ENCODE assay signal across 12 cellular contexts in genomic region chr7:98398567-98399372, GRCh38. TPM values are rescaled to one million over a fixed set of nuclear protein-coding genes. Genes with fewer than 3 reads are reported as not detected.
DNase-seq lines count a peak whose midpoint lies in the region; ATAC-seq, FAIRE-seq and TF ChIP-seq lines count a peak whose summit lies in the region.
"Had no signal": no experiment of that assay in that cellular context is flagged by ENCODE, and none has a peak within 500 bp of the region (broad histone marks: within the 10 kb centered on the region; RNA-seq: fewer than 3 reads in every experiment).

No MANE protein-coding gene starts in this region.

- no peak overlapping the region for H3K27ac Mint-ChIP-seq in astrocyte (ENCODE audit: unreplicated experiment)
- no peak overlapping the region for H3K27ac Mint-ChIP-seq in activated naive CD4-positive, alpha-beta T cell treated with anti-CD3 and anti-CD28 coated beads, Interleukin-2, amount 50 U/mL, for 72 hours
- H3K27ac Mint-ChIP-seq: CD4-positive, CD25-positive, alpha-beta regulatory T cell had no signal

- peaks cover 14% of the 10 kb centered on the region for H3K4me1 Mint-ChIP-seq in astrocyte (ENCODE audit: low read depth, unreplicated experiment)

- TF ChIP-seq CTCF in A549 (IDR thresholded peaks at IDR 0.05): no peak
- no peak for TF ChIP-seq CTCF in astrocyte (IDR thresholded peaks at IDR 0.05; ENCODE audit: insufficient read depth, low read depth, low read length)
- no peak for TF ChIP-seq CTCF in left lung (IDR thresholded peaks at IDR 0.05)

- WGBS in A549 (ENCODE audit: missing lambda C conversion rate): 20% methylated on average over 20 of the region's 20 CpGs

- H3K4me3 Mint-ChIP-seq in astrocyte (ENCODE audit: unreplicated experiment): peak overlapping the region; percentile 85

- H3K4me3 ChIP-seq in A549: peak overlapping the region; percentile 89
- H3K4me3 ChIP-seq in astrocyte (ENCODE audit: insufficient read depth, low read depth, low read length): no peak overlapping the region
- H3K4me3 ChIP-seq in left lung: peak overlapping the region in 1 of 2 donors; percentile 61

- FAIRE-seq in A549 (lab: Jason Lieb, UNC): no peak
- FAIRE-seq in astrocyte (lab: Jason Lieb, UNC): no peak

- no peak for TF ChIP-seq POLR2A in A549 (IDR thresholded peaks at IDR 0.05; ENCODE audit: low read length)

- H3K9me3 Mint-ChIP-seq in astrocyte (ENCODE audit: unreplicated experiment): no peaks in the 10 kb centered on the region
- no peaks in the 10 kb centered on the region for H3K9me3 Mint-ChIP-seq in activated naive CD4-positive, alpha-beta T cell treated with anti-CD3 and anti-CD28 coated beads, Interleukin-2, amount 50 U/mL, for 72 hours
- H3K9me3 Mint-ChIP-seq: CD4-positive, CD25-positive, alpha-beta regulatory T cell; stimulated activated naive CD8-positive, alpha-beta T cell treated with anti-CD3 and anti-CD28 coated beads, Interleukin-15, amount 100 ng/mL, for 72 hours had no signal

- H3K27me3 Mint-ChIP-seq in astrocyte (ENCODE audit: low read depth, unreplicated experiment): no peaks in the 10 kb centered on the region

- no peaks in the 10 kb centered on the region for H3K36me3 ChIP-seq in astrocyte (ENCODE audit: insufficient read depth, low read length)
- no peaks in the 10 kb centered on the region for H3K36me3 ChIP-seq in left lung

- no peaks in the 10 kb centered on the region for H4K20me1 ChIP-seq in astrocyte (ENCODE audit: insufficient read depth, low read length)

- ATAC-seq in A549: peak in 1 of 2 experiments; percentile 8; a peak in 2 of 6 replicates
- ATAC-seq in left lung: peak; percentile 3
- ATAC-seq in GM21576 (IDR thresholded peaks at IDR 0.05; ENCODE audit: unreplicated experiment): no peak
- ATAC-seq in activated naive CD4-positive, alpha-beta T cell treated with anti-CD3 and anti-CD28 coated beads, Interleukin-2, amount 50 U/mL, for 72 hours: no peak
- ATAC-seq: stimulated activated naive CD8-positive, alpha-beta T cell treated with anti-CD3 and anti-CD28 coated beads, Interleukin-15, amount 100 ng/mL, for 72 hours had no signal

- TF ChIP-seq EP300 in A549 (IDR thresholded peaks at IDR 0.05): no peak

- H3K9me3 ChIP-seq in A549 (no peaks in the 10 kb centered on the region), astrocyte (ENCODE audit: insufficient read depth, low read depth, low read length) (no peaks in the 10 kb centered on the region), left lung (no peaks in the 10 kb centered on the region)

- H2AFZ ChIP-seq in astrocyte (ENCODE audit: low read depth, low read length): no peak overlapping the region

- peaks cover 8% of the 10 kb centered on the region for H3K79me2 ChIP-seq in astrocyte (ENCODE audit: insufficient read depth, low read length)

- H3K36me3 Mint-ChIP-seq in astrocyte (ENCODE audit: low read depth, unreplicated experiment): no peaks in the 10 kb centered on the region
- H3K36me3 Mint-ChIP-seq in activated naive CD4-positive, alpha-beta T cell treated with anti-CD3 and anti-CD28 coated beads, Interleukin-2, amount 50 U/mL, for 72 hours: no peaks in the 10 kb centered on the region
- H3K36me3 Mint-ChIP-seq: CD4-positive, CD25-positive, alpha-beta regulatory T cell had no signal

- intact Hi-C loops in left lung (cut with DNase I): no loop called here

- H3K27me3 ChIP-seq in astrocyte (ENCODE audit: insufficient read depth, low read length) (no peaks in the 10 kb centered on the region), left lung (peaks cover 0 to 40% of the 10 kb centered on the region in 2 donors)

- DNase-seq in A549 (ENCODE audit: low read depth in 1 of 2, low spot score in 1 of 2): peak in 1 of 2 experiments; percentile 70
- DNase-seq in HT-29 (ENCODE audit: low spot score): peak; percentile 81
- DNase-seq in astrocyte (ENCODE audit: low read depth): no peak
- no peak for DNase-seq in left lung
- no peak for DNase-seq in OCI-M1 (lab: John Stamatoyannopoulos, UW)
- DNase-seq in activated naive CD4-positive, alpha-beta T cell treated with anti-CD3 and anti-CD28 coated beads, Interleukin-2, amount 50 U/mL, for 72 hours (ENCODE audit: low spot score in 2 of 2): no peak
- DNase-seq in iPS-NIHi11 (ENCODE audit: low spot score): no peak
- DNase-seq: CD4-positive, CD25-positive, alpha-beta regulatory T cell; Right ventricle myocardium superior; stimulated activated CD4-positive, alpha-beta T cell treated with anti-CD3 and anti-CD28 coated beads, Interleukin-12 subunit alpha, Interleukin-12 subunit beta, amount 100 ng/mL, for 4 hours; stimulated activated naive CD8-positive, alpha-beta T cell treated with anti-CD3 and anti-CD28 coated beads, Interleukin-15, amount 100 ng/mL, for 72 hours had no signal

- CTCF ChIA-PET in A549 (lab: Yijun Ruan, JAX): interaction anchor here (0.7 to 1.4 kb wide), 4 partner anchors 16 to 434 kb away, joined by 3 to 5 read pairs (median 4); no protein-coding TSS in a partner anchor

- no peak for TF ChIP-seq RAD21 in A549 (conservative IDR thresholded peaks at IDR 0.05 in 1 of 2, IDR thresholded peaks at IDR 0.05 in 1 of 2)

- peak overlapping the region; percentile 74 for H3K9ac ChIP-seq in astrocyte (ENCODE audit: low read length)

- H3K4me2 ChIP-seq in A549 (peak overlapping the region; percentile 88), astrocyte (ENCODE audit: low read length) (peak overlapping the region; percentile 86)

- H3K27ac ChIP-seq in A549 (peak overlapping the region; percentile 98), astrocyte (ENCODE audit: low read depth, low read length) (no peak overlapping the region), left lung (peak overlapping the region; percentile 16 to 63)

- POLR2A ChIA-PET in A549 (lab: Yijun Ruan, JAX): interaction anchor here (0.6 kb wide), 1 partner anchor 1654 kb away, joined by 5 read pairs; no protein-coding TSS in a partner anchor

- H3K4me1 ChIP-seq in A549 (peaks cover 39% of the 10 kb centered on the region), astrocyte (ENCODE audit: insufficient read depth, low read length) (peaks cover 11% of the 10 kb centered on the region), left lung (peaks cover 0 to 12% of the 10 kb centered on the region in 2 donors)

TF ChIP-seq in A549, 52 proteins besides CTCF, POLR2A, EP300 and RAD21:
- TF ChIP-seq CEBPB (IDR thresholded peaks at IDR 0.05) (0 out of 4 replicates have a peak, but pooled peaks of 1 of the 2 experiments have one; percentile 17), NFE2L2 (conservative IDR thresholded peaks at IDR 0.05; ENCODE audit: low read length) (0 out of 2 replicates have a peak, but pooled peaks have one; percentile 4), FOXS1 (CRISPR knock-in tag; IDR thresholded peaks at IDR 0.05) (no peak), MAFK (IDR thresholded peaks at IDR 0.05; ENCODE audit: partially characterized antibody) (no peak)

RNA-seq across cellular contexts. Expression of gene BAIAP2L1, which starts 2.1 kb away (rescaled TPM):
- polyA plus RNA-seq in A549 (2011; rRNA removed) (79.1 and 89.3 TPM in 2 replicates), A549 (2017; fragmentation: RNase III; extraction: RNeasy Plus Mini Kit Qiagen cat#74134 plus additional on column Dnase treatment) (39.4 to 45.9 TPM (median 40.4 TPM) in 3 replicates)
- polyA plus RNA-seq in A549 (2012; cell fraction: cytosol; rRNA removed): 56.6 and 59.7 TPM in 2 replicates
- polyA plus RNA-seq in A549 (2012; cell fraction: nucleus; rRNA removed): 62.6 and 68.6 TPM in 2 replicates
- 57.4 and 62.0 TPM in 2 replicates for polyA minus RNA-seq in A549 (2011; rRNA and poly(A)+ RNA removed)
- 46.2 and 48.0 TPM in 2 replicates for total RNA-seq in HT-29 (2014; rRNA removed; shearing (Covaris generic))
- total RNA-seq in astrocyte (20.4 and 21.6 TPM in 2 replicates), left lung (10 to 100 TPM; 24.2 to 31.8 TPM)
- total RNA-seq in activated naive CD4-positive, alpha-beta T cell treated with anti-CD3 and anti-CD28 coated beads, Interleukin-2, amount 50 U/mL, for 72 hours: 1 to 10 TPM; 4.2 to 5.1 TPM
